In genomic region chr3:100073555-100074307, GRCh38 we compare ENCODE assay signal across 7 cellular contexts. TPM values are rescaled to one million over a fixed set of nuclear protein-coding genes. Genes with fewer than 3 reads are reported as not detected.
DNase-seq lines count a peak whose midpoint lies in the region; ATAC-seq and TF ChIP-seq lines count a peak whose summit lies in the region.

No MANE protein-coding gene starts in this region.

- H3K4me1 ChIP-seq in mesenchymal stem cell (ENCODE audit: control insufficient read depth, insufficient read depth, low read depth, low read length) (peaks cover 4% of the 10 kb centered on the region), vagina (peaks cover 35% of the 10 kb centered on the region)

- H3K4me2 ChIP-seq in mesenchymal stem cell (ENCODE audit: low read length, poor library complexity, severe bottlenecking): peak overlapping the region; percentile 54

- 7% methylated on average over 6 of the region's 10 CpGs for WGBS in mesenchymal stem cell

- H3K9me3 ChIP-seq in mesenchymal stem cell (ENCODE audit: control insufficient read depth, low read length) (no peaks in the 10 kb centered on the region), vagina (no peaks in the 10 kb centered on the region)

- H2BK120ac ChIP-seq in mesenchymal stem cell (ENCODE audit: low read depth, low read length): peak overlapping the region; percentile 96

- peak overlapping the region; percentile 87 for H4K91ac ChIP-seq in mesenchymal stem cell (ENCODE audit: low read length)

- H3K18ac ChIP-seq in mesenchymal stem cell (ENCODE audit: low read depth in 1 of 2, low read length in 2 of 2): peak overlapping the region; percentile 93 to 94

- H3K36me3 ChIP-seq in mesenchymal stem cell (ENCODE audit: control insufficient read depth in 1 of 2, insufficient read depth in 2 of 2, low read depth in 1 of 2, low read length in 2 of 2): no peaks in the 10 kb centered on the region
- no peaks in the 10 kb centered on the region for H3K36me3 ChIP-seq in vagina

- no peak overlapping the region for H2BK5ac ChIP-seq in mesenchymal stem cell (ENCODE audit: low read depth, low read length, poor library complexity, severe bottlenecking)

- H2AK5ac ChIP-seq in mesenchymal stem cell (ENCODE audit: low read length, severe bottlenecking): peak overlapping the region; percentile 94

- no peak for TF ChIP-seq POLR2A in vagina (IDR thresholded peaks at IDR 0.05)

- H2BK12ac ChIP-seq in mesenchymal stem cell (ENCODE audit: low read length in 2 of 2): peak overlapping the region; percentile 63 to 94

- H2BK15ac ChIP-seq in mesenchymal stem cell (ENCODE audit: low read depth, poor library complexity, severe bottlenecking): no peak overlapping the region

- TF ChIP-seq CTCF in vagina (IDR thresholded peaks at IDR 0.05): no peak

- no peaks in the 10 kb centered on the region for H3K27me3 ChIP-seq in mesenchymal stem cell (ENCODE audit: control insufficient read depth in 1 of 2, insufficient read depth in 1 of 2, low read length in 2 of 2)
- no peaks in the 10 kb centered on the region for H3K27me3 ChIP-seq in vagina

- intact Hi-C loops in vagina (cut with DNase I): no loop called here

- H2AFZ ChIP-seq in mesenchymal stem cell (ENCODE audit: low read depth, low read length): no peak overlapping the region

- peak; percentile 23 for DNase-seq in NCI-H82 treated with DMSO at 0.1 percent for 48 hours (lab: John Stamatoyannopoulos, UW; ENCODE audit: unreplicated experiment)
- DNase-seq in cerebellum (ENCODE audit: low spot score): peak; percentile 20
- peak; percentile 99 for DNase-seq in mesenchymal stem cell
- no peak for DNase-seq in vagina (ENCODE audit: extremely low spot score in 2 of 2)
- DNase-seq in NCI-H1417 (lab: John Stamatoyannopoulos, UW): no peak

- peak overlapping the region in 1 of 2 experiments; percentile 1 for H3K4me3 ChIP-seq in mesenchymal stem cell (ENCODE audit: insufficient read depth in 1 of 2, low read depth in 1 of 2, low read length in 2 of 2)
- no peak overlapping the region for H3K4me3 ChIP-seq in vagina

- no peak overlapping the region for H4K8ac ChIP-seq in mesenchymal stem cell (ENCODE audit: low read length)

- H3K14ac ChIP-seq in mesenchymal stem cell (ENCODE audit: low read length in 2 of 2): no peak overlapping the region

- H3K23ac ChIP-seq in mesenchymal stem cell (ENCODE audit: low read length in 2 of 2): no peak overlapping the region

- H3K9ac ChIP-seq in mesenchymal stem cell (ENCODE audit: low read length): peak overlapping the region; percentile 78

- peaks cover 2% of the 10 kb centered on the region for H3K79me1 ChIP-seq in mesenchymal stem cell (replicated peaks; ENCODE audit: low read length, poor library complexity, severe bottlenecking)

- ATAC-seq in GM19395 (IDR thresholded peaks at IDR 0.05; ENCODE audit: unreplicated experiment): peak; percentile 50
- no peak for ATAC-seq in GM19023 (IDR thresholded peaks at IDR 0.05; ENCODE audit: unreplicated experiment)

- H3K4ac ChIP-seq in mesenchymal stem cell (ENCODE audit: low read depth in 1 of 2, low read length in 2 of 2): peak overlapping the region; percentile 86 to 99

- peak overlapping the region; percentile 85 for H3K27ac ChIP-seq in mesenchymal stem cell (ENCODE audit: low read length, poor library complexity, severe bottlenecking)
- H3K27ac ChIP-seq in vagina: peak overlapping the region; percentile 55

RNA-seq across cellular contexts. Expression of gene FILIP1L, which starts 40.6 kb away (rescaled TPM):
- total RNA-seq in cerebellum (5.3 TPM), vagina (41.5 TPM)
- polyA plus RNA-seq in mesenchymal stem cell (2013, experiment 1 of 2): 200 TPM
- 198 TPM for polyA plus RNA-seq in mesenchymal stem cell (2013, experiment 2 of 2)

Comparison
In these comparisons a context has a peak if more than half of its experiments do, and no peak if none do; other contexts are left out.
1. DNase-seq: peak in NCI-H82 treated with DMSO at 0.1 percent for 48 hours (single experiment), cerebellum (single experiment) and mesenchymal stem cell (single experiment); none in vagina (0 of 2) and NCI-H1417 (0 of 3).